ENCODE assay signal across 8 cellular contexts in genomic region chr18:23585897-23586248, GRCh38. TPM values are rescaled to one million over a fixed set of nuclear protein-coding genes. Genes with fewer than 3 reads are reported as not detected.
DNase-seq lines count a peak whose midpoint lies in the region; ATAC-seq and TF ChIP-seq lines count a peak whose summit lies in the region.

No MANE protein-coding gene starts in this region.

- H3K27me3 Mint-ChIP-seq in IgD-negative memory B cell, result no peaks in the 10 kb centered on the region
- peaks cover 4% of the 10 kb centered on the region for H3K27me3 Mint-ChIP-seq in nephron progenitor cell (ENCODE audit: low read depth, poor library complexity)

- H3K9me3 ChIP-seq in colonic mucosa, result no peaks in the 10 kb centered on the region

- peak overlapping the region; percentile 94 for H3K4me3 ChIP-seq in colonic mucosa

- H3K36me3 Mint-ChIP-seq in IgD-negative memory B cell (no peaks in the 10 kb centered on the region), nephron progenitor cell (ENCODE audit: low read depth) (peaks cover 9% of the 10 kb centered on the region)

- no peak for TF ChIP-seq CTCF in colonic mucosa (IDR thresholded peaks at IDR 0.05)
- TF ChIP-seq CTCF in nephron progenitor cell (IDR thresholded peaks at IDR 0.05), result no peak

- no peaks in the 10 kb centered on the region for H3K27me3 ChIP-seq in colonic mucosa

- H3K27ac ChIP-seq in colonic mucosa, result peak overlapping the region; percentile 100

- peak overlapping the region; percentile 82 to 90 for H3K9ac ChIP-seq in colonic mucosa (ENCODE audit: low read depth in 2 of 2, low read length in 2 of 2)

- no peak for DNase-seq in colonic mucosa
- no peak for DNase-seq in nephron progenitor cell
- no peak for DNase-seq in midbrain (lab: John Stamatoyannopoulos, UW)
- DNase-seq in superior temporal gyrus (ENCODE audit: extremely low spot score), result no peak
- DNase-seq in activated CD4-positive, CD25-positive, alpha-beta regulatory T cell (lab: John Stamatoyannopoulos, UW), result no peak
- DNase-seq in stimulated activated CD8-positive, alpha-beta memory T cell treated with anti-CD3 and anti-CD28 coated beads, Interleukin-4, amount 100 ng/mL, for 48 hours, result no peak

- intact Hi-C loops in colonic mucosa (cut with DNase I), result loop anchor here (2.0 kb wide), 1 partner anchor 71 kb away; no protein-coding TSS in a partner anchor

- peaks cover 17 to 28% (median 25%) of the 10 kb centered on the region in 3 donors for H3K4me1 Mint-ChIP-seq in IgD-negative memory B cell
- H3K4me1 Mint-ChIP-seq in nephron progenitor cell, result peaks cover 41% of the 10 kb centered on the region

- H3K27ac Mint-ChIP-seq in IgD-negative memory B cell (peak overlapping the region; percentile 90 to 96 (median 92)), nephron progenitor cell (peak overlapping the region; percentile 78)

- H3K36me3 ChIP-seq in colonic mucosa, result no peaks in the 10 kb centered on the region

- peak; percentile 3 for ATAC-seq in GM18519 (IDR thresholded peaks at IDR 0.05; ENCODE audit: low FRiP score, unreplicated experiment)

- H3K4me1 ChIP-seq in colonic mucosa, result peaks cover 5% of the 10 kb centered on the region

- H3K4me3 Mint-ChIP-seq in IgD-negative memory B cell, result peak overlapping the region; percentile 90 to 96 (median 96)
- H3K4me3 Mint-ChIP-seq in nephron progenitor cell, result peak overlapping the region; percentile 92

- H3K9me3 Mint-ChIP-seq in IgD-negative memory B cell, result no peaks in the 10 kb centered on the region
- no peaks in the 10 kb centered on the region for H3K9me3 Mint-ChIP-seq in nephron progenitor cell

RNA-seq across cellular contexts. Expression of gene NPC1, which starts 0.4 kb away (rescaled TPM):
- 10.7 TPM for polyA plus RNA-seq in IgD-negative memory B cell
- total RNA-seq in colonic mucosa, result 10 to 100 TPM; 29.9 to 32.3 TPM
